Comparison of ENCODE assay signal across 9 cellular contexts in genomic region chr4:168634276-168634802, GRCh38.
DNase-seq lines count a peak whose midpoint lies in the region.
"Had no signal": no experiment of that assay in that cellular context is flagged by ENCODE, and none has a peak within 500 bp of the region (broad histone marks: within the 10 kb centered on the region; RNA-seq: fewer than 3 reads in every experiment).

No MANE protein-coding gene starts in this region.

- H3K79me2 ChIP-seq in Karpas-422 (ENCODE audit: low read length) = no peaks in the 10 kb centered on the region

- H3K36me3 ChIP-seq in mesodermal cell (ENCODE audit: control insufficient read depth, insufficient read depth, low read length) (no peaks in the 10 kb centered on the region), Karpas-422 (ENCODE audit: insufficient read depth, low read length) (no peaks in the 10 kb centered on the region)

- H3K9me3 ChIP-seq in mesodermal cell (ENCODE audit: control insufficient read depth, low read length) = no peaks in the 10 kb centered on the region
- H3K9me3 ChIP-seq in Karpas-422 (ENCODE audit: low read length) = no peaks in the 10 kb centered on the region

- DNase-seq in A172 (ENCODE audit: low spot score) (peak; percentile 93), HT1080 (ENCODE audit: low read depth) (peak; percentile 98), astrocyte of the hippocampus (ENCODE audit: low read depth, low spot score) (peak; percentile 99), Karpas-422 (no peak), CD1c-positive myeloid dendritic cell (ENCODE audit: extremely low spot score) (no peak), NCI-H146 (lab: John Stamatoyannopoulos, UW) (no peak)
- no peak for DNase-seq in stimulated activated CD4-positive, alpha-beta T cell treated with anti-CD3 and anti-CD28 coated beads, Interleukin-1b, Interleukin-23, amount 100 ng/mL, for 48 hours
- DNase-seq: Calu3 had no signal

- 37 to 53% methylated on average over 4 to 7 of the region's 11 CpGs for WGBS in mesodermal cell (ENCODE audit: insufficient coverage in 2 of 2), 2 experiments

- no peak overlapping the region for H2AFZ ChIP-seq in Karpas-422 (ENCODE audit: low read length)

- no peak overlapping the region for H3K9ac ChIP-seq in Karpas-422 (ENCODE audit: low read length)

- H3K9me2 ChIP-seq in Karpas-422 (replicated peaks; ENCODE audit: insufficient read depth, low read length) = no peaks in the 10 kb centered on the region

- no peak overlapping the region for H3K4me2 ChIP-seq in Karpas-422 (ENCODE audit: low read depth, low read length, poor library complexity, severe bottlenecking)

- H4K20me1 ChIP-seq in Karpas-422 (ENCODE audit: insufficient read depth, low read depth, low read length) = no peaks in the 10 kb centered on the region

- no peaks in the 10 kb centered on the region for H3K27me3 ChIP-seq in Karpas-422 (ENCODE audit: low read length)

- H3K27ac ChIP-seq in mesodermal cell (ENCODE audit: low read depth, low read length, severe bottlenecking) (peak overlapping the region; percentile 85), Karpas-422 (ENCODE audit: low read length) (no peak overlapping the region)

- H3K4me1 ChIP-seq in mesodermal cell (ENCODE audit: control insufficient read depth, insufficient read depth, low read length, poor library complexity, severe bottlenecking) = peaks cover 52% of the 10 kb centered on the region
- no peaks in the 10 kb centered on the region for H3K4me1 ChIP-seq in Karpas-422 (ENCODE audit: low read length)

- H3K4me3 ChIP-seq in mesodermal cell (ENCODE audit: extremely low read depth, insufficient read depth, low read length, poor library complexity, severe bottlenecking) = peak overlapping the region; percentile 59
- no peak overlapping the region for H3K4me3 ChIP-seq in Karpas-422 (ENCODE audit: low read length)

Comparison
In these comparisons a context has a peak if more than half of its experiments do, and no peak if none do; other contexts are left out.
1. DNase-seq: peak in A172 (single experiment), HT1080 (single experiment) and astrocyte of the hippocampus (single experiment); none in stimulated activated CD4-positive, alpha-beta T cell treated with anti-CD3 and anti-CD28 coated beads, Interleukin-1b, Interleukin-23, amount 100 ng/mL, for 48 hours (single experiment), Karpas-422 (single experiment), CD1c-positive myeloid dendritic cell (single experiment) and NCI-H146 (single experiment).